In genomic region chr10:125962200-125962599, GRCh38 we compare ENCODE assay signal across 32 cellular contexts.
A peak's percentile ranks its signal among the peaks of the same experiment; 100 is the strongest.
DNase-seq lines count a peak whose midpoint lies in the region; ATAC-seq, FAIRE-seq and TF ChIP-seq lines count a peak whose summit lies in the region.
"Had no signal": no experiment of that assay in that cellular context is flagged by ENCODE, and none has a peak within 500 bp of the region (broad histone marks: within the 10 kb centered on the region; RNA-seq: fewer than 3 reads in every experiment).

No MANE protein-coding gene starts in this region.

- ATAC-seq in activated CD4-positive, alpha-beta T cell treated with anti-CD3 and anti-CD28 coated beads for 36 hours: no peak
- ATAC-seq: A549; CD8-positive, alpha-beta T cell had no signal

- H3K27ac ChIP-seq in HEK293 (ENCODE audit: extremely low read depth, low read depth, low read length) (no peak overlapping the region), kidney (ENCODE audit: low read depth in 2 of 2, low read length in 2 of 2) (no peak overlapping the region)
- H3K27ac ChIP-seq: 22Rv1; A549; BLaER1; BLaER1 treated with 17β-estradiol and CSF1 and Interleukin-3, amounts not matched to agents 10 nM and 100 nM; C4-2B had no signal

- H3K4me3 ChIP-seq in HEK293 (ENCODE audit: low read depth, low read length) (no peak overlapping the region), kidney (ENCODE audit: low read length in 2 of 2) (no peak overlapping the region)
- H3K4me3 ChIP-seq: A549; BLaER1; BLaER1 treated with 17β-estradiol and CSF1 and Interleukin-3, amounts not matched to agents 10 nM and 100 nM had no signal

- POLR2A ChIA-PET in activated CD4-positive, alpha-beta T cell treated with anti-CD3 and anti-CD28 coated beads for 36 hours (lab: Charles Lee): no interaction called here
- POLR2A ChIA-PET in HEK293 (lab: Yijun Ruan, JAX): no interaction called here

- H3K4me3 Mint-ChIP-seq in activated CD4-positive, alpha-beta T cell treated with anti-CD3 and anti-CD28 coated beads, Interleukin-2, amount 10 ng/mL, durations not matched to agents 24 days and 14 days: no peak overlapping the region
- H3K4me3 Mint-ChIP-seq in activated CD4-positive, alpha-beta T cell treated with anti-CD3 and anti-CD28 coated beads for 36 hours: no peak overlapping the region
- H3K4me3 Mint-ChIP-seq: B cell; CD14-positive monocyte; CD4-positive, alpha-beta memory T cell; CD4-positive, alpha-beta T cell; CD4-positive, CD25-positive, alpha-beta regulatory T cell; CD8-positive, alpha-beta memory T cell; CD8-positive, alpha-beta T cell had no signal

- peak; percentile 3 for DNase-seq in activated CD4-positive, alpha-beta T cell treated with anti-CD3 and anti-CD28 coated beads, Interleukin-2, amount 10 ng/mL, durations not matched to agents 24 days and 14 days
- DNase-seq in activated CD4-positive, alpha-beta T cell treated with anti-CD3 and anti-CD28 coated beads for 36 hours: no peak
- no peak for DNase-seq in kidney
- DNase-seq: 8988T; ACHN; AML-193; BE2C; C1 segment of cervical spinal cord; Caco-2; Calu3; CD4-positive, alpha-beta memory T cell; CD4-positive, alpha-beta T cell; CD4-positive, CD25-positive, alpha-beta regulatory T cell; CD8-positive, alpha-beta memory T cell; CD8-positive, alpha-beta T cell; COR-L47; DMS 273 treated with DMSO at 0.1 percent for 48 hours; DMS153; DMS79; DMS79 treated with DMSO at 0.1 percent for 48 hours; DND-41; EL had no signal

- no peaks in the 10 kb centered on the region for H3K4me1 Mint-ChIP-seq in activated CD4-positive, alpha-beta T cell treated with anti-CD3 and anti-CD28 coated beads, Interleukin-2, amount 10 ng/mL, durations not matched to agents 24 days and 14 days
- no peaks in the 10 kb centered on the region for H3K4me1 Mint-ChIP-seq in activated CD4-positive, alpha-beta T cell treated with anti-CD3 and anti-CD28 coated beads for 36 hours
- H3K4me1 Mint-ChIP-seq: B cell; CD14-positive monocyte; CD4-positive, alpha-beta memory T cell; CD4-positive, CD25-positive, alpha-beta regulatory T cell; CD8-positive, alpha-beta memory T cell had no signal

- no peak overlapping the region for H3K9ac ChIP-seq in kidney (ENCODE audit: low read length in 2 of 2)
- H3K9ac ChIP-seq: BLaER1; BLaER1 treated with 17β-estradiol and CSF1 and Interleukin-3, amounts not matched to agents 10 nM and 100 nM had no signal

- H3K9me3 ChIP-seq in HEK293 (ENCODE audit: control insufficient read depth, insufficient read depth, low read depth, low read length): no peaks in the 10 kb centered on the region
- no peaks in the 10 kb centered on the region for H3K9me3 ChIP-seq in kidney (ENCODE audit: control insufficient read depth in 1 of 2, low read length in 2 of 2)
- H3K9me3 ChIP-seq: BE2C had no signal

- intact Hi-C loops in activated CD4-positive, alpha-beta T cell treated with anti-CD3 and anti-CD28 coated beads, Interleukin-2, amount 10 ng/mL, durations not matched to agents 24 days and 14 days (cut with micrococcal nuclease): no loop called here
- intact Hi-C loops in activated CD4-positive, alpha-beta T cell treated with anti-CD3 and anti-CD28 coated beads for 36 hours (cut with DNase I, micrococcal nuclease): no loop called here
- intact Hi-C loops in kidney (cut with DNase I): no loop called here

- peaks cover 3% of the 10 kb centered on the region for H3K27me3 Mint-ChIP-seq in activated CD4-positive, alpha-beta T cell treated with anti-CD3 and anti-CD28 coated beads, Interleukin-2, amount 10 ng/mL, durations not matched to agents 24 days and 14 days
- peaks cover 8% of the 10 kb centered on the region for H3K27me3 Mint-ChIP-seq in activated CD4-positive, alpha-beta T cell treated with anti-CD3 and anti-CD28 coated beads for 36 hours

- no peaks in the 10 kb centered on the region for H3K36me3 Mint-ChIP-seq in activated CD4-positive, alpha-beta T cell treated with anti-CD3 and anti-CD28 coated beads, Interleukin-2, amount 10 ng/mL, durations not matched to agents 24 days and 14 days (ENCODE audit: low read depth)
- no peaks in the 10 kb centered on the region for H3K36me3 Mint-ChIP-seq in activated CD4-positive, alpha-beta T cell treated with anti-CD3 and anti-CD28 coated beads for 36 hours (ENCODE audit: low read depth)
- H3K36me3 Mint-ChIP-seq: CD14-positive monocyte; CD4-positive, alpha-beta memory T cell; CD4-positive, CD25-positive, alpha-beta regulatory T cell; CD8-positive, alpha-beta memory T cell; CD8-positive, alpha-beta T cell had no signal

- FAIRE-seq in kidney (lab: Jason Lieb, UNC): no peak
- FAIRE-seq: A204.1, A549, D721Med had no signal

- H3K4me1 ChIP-seq in HEK293 (ENCODE audit: control insufficient read depth, insufficient read depth, low read length) (no peaks in the 10 kb centered on the region), kidney (ENCODE audit: control insufficient read depth in 1 of 2, insufficient read depth in 1 of 2, low read depth in 1 of 2, low read length in 2 of 2) (no peaks in the 10 kb centered on the region)
- H3K4me1 ChIP-seq: A549; BE2C; BLaER1; BLaER1 treated with 17β-estradiol and CSF1 and Interleukin-3, amounts not matched to agents 10 nM and 100 nM; Caco-2 had no signal

- H3K36me3 ChIP-seq in HEK293 (ENCODE audit: control insufficient read depth in 2 of 2, insufficient read depth in 1 of 2, low read length in 2 of 2) (no peaks in the 10 kb centered on the region), kidney (ENCODE audit: control insufficient read depth in 1 of 2, insufficient read depth in 2 of 2, low read length in 2 of 2) (no peaks in the 10 kb centered on the region)
- H3K36me3 ChIP-seq: BE2C; BLaER1; BLaER1 treated with 17β-estradiol and CSF1 and Interleukin-3, amounts not matched to agents 10 nM and 100 nM had no signal

- CTCF ChIA-PET in activated CD4-positive, alpha-beta T cell treated with anti-CD3 and anti-CD28 coated beads for 36 hours (lab: Charles Lee): interaction anchor here (0.5 kb wide), 1 partner anchor 1979 kb away, joined by 3 read pairs; no protein-coding TSS in a partner anchor
- CTCF ChIA-PET in HEK293 (lab: Yijun Ruan, JAX): interaction anchor here (0.5 to 0.7 kb wide), 2 partner anchors 13 to 28 kb away, joined by 3 read pairs; no protein-coding TSS in a partner anchor

- TF ChIP-seq CTCF in HEK293 (tag by site-specific recombination; IDR thresholded peaks at IDR 0.05): no peak
- TF ChIP-seq CTCF in kidney (IDR thresholded peaks at IDR 0.05; ENCODE audit: borderline replicate concordance, extremely low read depth, insufficient read depth): no peak

- no peaks in the 10 kb centered on the region for H3K9me3 Mint-ChIP-seq in activated CD4-positive, alpha-beta T cell treated with anti-CD3 and anti-CD28 coated beads, Interleukin-2, amount 10 ng/mL, durations not matched to agents 24 days and 14 days
- no peaks in the 10 kb centered on the region for H3K9me3 Mint-ChIP-seq in activated CD4-positive, alpha-beta T cell treated with anti-CD3 and anti-CD28 coated beads for 36 hours (ENCODE audit: low read depth)
- H3K9me3 Mint-ChIP-seq: CD4-positive, alpha-beta T cell; CD8-positive, alpha-beta T cell had no signal

- H3K27ac Mint-ChIP-seq in activated CD4-positive, alpha-beta T cell treated with anti-CD3 and anti-CD28 coated beads, Interleukin-2, amount 10 ng/mL, durations not matched to agents 24 days and 14 days: no peak overlapping the region
- H3K27ac Mint-ChIP-seq in activated CD4-positive, alpha-beta T cell treated with anti-CD3 and anti-CD28 coated beads for 36 hours: no peak overlapping the region
- H3K27ac Mint-ChIP-seq: B cell; CD14-positive monocyte; CD4-positive, alpha-beta memory T cell; CD4-positive, alpha-beta T cell; CD4-positive, CD25-positive, alpha-beta regulatory T cell; CD8-positive, alpha-beta memory T cell; CD8-positive, alpha-beta T cell had no signal

TF ChIP-seq in HEK293, 187 proteins besides CTCF, POLR2A, EP300 and RAD21:
- TF ChIP-seq ZNF558 (tag by site-specific recombination; IDR thresholded peaks at IDR 0.05) (peak; percentile 94), ZNF133 (tag by site-specific recombination; IDR thresholded peaks at IDR 0.05) (peak; percentile 76; the same call in 1 of the 2 replicates), ZNF580 (tag by site-specific recombination; IDR thresholded peaks at IDR 0.05) (no peak)
